8 cellular contexts compared by ENCODE assay signal in the genomic region with DNA sequence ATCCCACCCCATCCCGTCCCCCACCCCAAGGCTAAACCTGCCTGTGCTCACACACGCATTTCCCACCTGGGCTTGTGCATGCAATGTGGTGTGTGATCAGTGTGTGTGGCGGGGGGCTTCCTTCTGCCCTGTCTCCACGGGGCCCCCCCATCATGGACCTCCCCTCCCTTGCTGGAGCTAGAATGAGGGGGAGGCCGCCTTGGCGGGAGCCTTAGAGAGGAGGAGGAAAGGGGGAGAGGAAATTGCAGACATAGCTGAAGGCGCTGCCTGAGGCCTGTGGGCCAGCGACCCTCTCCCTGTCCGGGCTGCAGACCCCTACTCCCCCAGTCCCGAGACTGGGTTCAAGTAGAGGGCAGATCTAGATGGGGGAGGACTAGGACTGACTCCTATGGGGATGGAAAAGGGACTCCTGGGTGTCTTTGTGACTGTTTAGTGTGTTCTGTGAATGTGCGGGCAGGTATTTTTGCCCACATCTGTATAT. TPM values are rescaled to one million over a fixed set of nuclear protein-coding genes. Genes with fewer than 3 reads are reported as not detected.
A peak's percentile ranks its signal among the peaks of the same experiment; 100 is the strongest.
DNase-seq lines count a peak whose midpoint lies in the region; ATAC-seq, FAIRE-seq and TF ChIP-seq lines count a peak whose summit lies in the region.

No MANE protein-coding gene starts in this region.

- H3K36me3 Mint-ChIP-seq in IgD-negative memory B cell, result no peaks in the 10 kb centered on the region
- peaks cover 4% of the 10 kb centered on the region for H3K36me3 Mint-ChIP-seq in nephron progenitor cell (ENCODE audit: low read depth)

- peak overlapping the region in 7 of 11 experiments; percentile 81 to 86 (median 85); a peak in 9 of 22 replicates for H3K9ac ChIP-seq in BLaER1 treated with 17β-estradiol and CSF1 and Interleukin-3, amounts not matched to agents 10 nM and 100 nM

- WGBS in small intestine, 3 donors, result 29 to 37% (median 37%) methylated on average over 9 to 11 of the region's 11 CpGs

- H4K20me1 ChIP-seq in BLaER1 treated with 17β-estradiol and CSF1 and Interleukin-3, amounts not matched to agents 10 nM and 100 nM, result peaks cover 0 to 33% (median 15%) of the 10 kb centered on the region in 11 experiments; a peak in 18 of 22 replicates

- no peak for DNase-seq in dorsolateral prefrontal cortex
- DNase-seq in nephron progenitor cell, result no peak
- DNase-seq in small intestine, result no peak
- DNase-seq in RPMI8226, result no peak
- no peak for DNase-seq in globus pallidus (ENCODE audit: low spot score)

- H3K27me3 ChIP-seq in BLaER1 treated with 17β-estradiol and CSF1 and Interleukin-3, amounts not matched to agents 10 nM and 100 nM, result peaks cover 0 to 15% (median 8%) of the 10 kb centered on the region in 11 experiments; a peak in 11 of 22 replicates
- peaks cover 0 to 5% (median 0%) of the 10 kb centered on the region in 45 donors for H3K27me3 ChIP-seq in dorsolateral prefrontal cortex
- H3K27me3 ChIP-seq in small intestine (ENCODE audit: control insufficient read depth in 2 of 2, insufficient read depth in 2 of 2, low read length in 2 of 2), result no peaks in the 10 kb centered on the region

- no peak for FAIRE-seq in small intestine (lab: Jason Lieb, UNC)

- H3K4me1 ChIP-seq in BLaER1 treated with 17β-estradiol and CSF1 and Interleukin-3, amounts not matched to agents 10 nM and 100 nM, result peaks cover 46 to 76% (median 62%) of the 10 kb centered on the region in 10 experiments
- peaks cover 3% of the 10 kb centered on the region in 2 donors for H3K4me1 ChIP-seq in small intestine (ENCODE audit: control insufficient read depth in 2 of 2, insufficient read depth in 1 of 2, low read depth in 1 of 2, low read length in 1 of 2)

- H3K4me3 ChIP-seq in BLaER1 treated with 17β-estradiol and CSF1 and Interleukin-3, amounts not matched to agents 10 nM and 100 nM, result peak overlapping the region in 5 of 10 experiments; percentile 78 to 95 (median 83); a peak in 6 of 20 replicates
- peak overlapping the region in 41 of 59 donors; percentile 34 to 75 (median 64) for H3K4me3 ChIP-seq in dorsolateral prefrontal cortex
- no peak overlapping the region for H3K4me3 ChIP-seq in small intestine (ENCODE audit: low read depth in 1 of 2, low read length in 2 of 2)

- peak overlapping the region in 5 of 11 experiments; percentile 55 to 83 (median 76); a peak in 7 of 22 replicates for H3K27ac ChIP-seq in BLaER1 treated with 17β-estradiol and CSF1 and Interleukin-3, amounts not matched to agents 10 nM and 100 nM
- H3K27ac ChIP-seq in dorsolateral prefrontal cortex (peak overlapping the region in 17 of 59 donors; percentile 13 to 87 (median 65)), small intestine (ENCODE audit: low read depth in 1 of 2, low read length in 1 of 2) (peak overlapping the region in 1 of 2 donors; percentile 52)

- no peaks in the 10 kb centered on the region for H3K9me3 ChIP-seq in BLaER1 treated with 17β-estradiol and CSF1 and Interleukin-3, amounts not matched to agents 10 nM and 100 nM (replicated peaks in 1 of 11)
- no peaks in the 10 kb centered on the region for H3K9me3 ChIP-seq in small intestine (ENCODE audit: control insufficient read depth, low read depth)

- peaks cover 0 to 16% (median 6%) of the 10 kb centered on the region in 11 experiments; a peak in 7 of 22 replicates for H3K36me3 ChIP-seq in BLaER1 treated with 17β-estradiol and CSF1 and Interleukin-3, amounts not matched to agents 10 nM and 100 nM
- no peaks in the 10 kb centered on the region for H3K36me3 ChIP-seq in small intestine (ENCODE audit: control insufficient read depth in 2 of 2, insufficient read depth in 2 of 2, low read length in 2 of 2)

- H3K9me3 Mint-ChIP-seq in IgD-negative memory B cell (no peaks in the 10 kb centered on the region), nephron progenitor cell (no peaks in the 10 kb centered on the region)

- peak overlapping the region; percentile 88 to 100 (median 97) for H3K4me2 ChIP-seq in BLaER1 treated with 17β-estradiol and CSF1 and Interleukin-3, amounts not matched to agents 10 nM and 100 nM

- H3K4me3 Mint-ChIP-seq in IgD-negative memory B cell (peak overlapping the region; percentile 1 to 88 (median 68)), nephron progenitor cell (peak overlapping the region; percentile 85)

- H3K4me1 Mint-ChIP-seq in IgD-negative memory B cell, result peaks cover 11 to 17% (median 12%) of the 10 kb centered on the region in 3 donors
- H3K4me1 Mint-ChIP-seq in nephron progenitor cell, result peaks cover 64% of the 10 kb centered on the region

- TF ChIP-seq CTCF in dorsolateral prefrontal cortex (IDR thresholded peaks at IDR 0.05 in 54 of 56, conservative IDR thresholded peaks at IDR 0.05 in 2 of 56; ENCODE audit: low read depth in 1 of 56, partially characterized antibody in 56 of 56) (no peak), nephron progenitor cell (IDR thresholded peaks at IDR 0.05) (no peak)

- H3K27ac Mint-ChIP-seq in IgD-negative memory B cell (peak overlapping the region in 1 of 3 donors; percentile 69), nephron progenitor cell (peak overlapping the region; percentile 60)

- intact Hi-C loops in dorsolateral prefrontal cortex (cut with DNase I), result no loop called here

- peaks cover 18% of the 10 kb centered on the region for H3K27me3 Mint-ChIP-seq in IgD-negative memory B cell
- H3K27me3 Mint-ChIP-seq in nephron progenitor cell (ENCODE audit: low read depth, poor library complexity), result peaks cover 17% of the 10 kb centered on the region

- ATAC-seq in GM21447 (IDR thresholded peaks at IDR 0.05; ENCODE audit: unreplicated experiment), result no peak

RNA-seq across cellular contexts. Expression of gene EVA1B, which starts 0.9 kb away (rescaled TPM):
- polyA plus RNA-seq in IgD-negative memory B cell, result not detected
- 10 to 100 TPM in 5 of 120 experiments, 1 to 10 TPM in 115; 1.4 to 21.5 (median 4.7) TPM for total RNA-seq in dorsolateral prefrontal cortex
- polyA plus RNA-seq in small intestine, result 10 to 100 TPM in 2 of 3 donors, 1 to 10 TPM in 1; 2.5 to 18.9 (median 17.9) TPM

RNA-seq across cellular contexts. Expression of gene SH3D21, which starts 18.2 kb away (rescaled TPM):
- polyA plus RNA-seq in IgD-negative memory B cell (0.46 TPM), small intestine (10 to 100 TPM in 2 of 3 donors, 1 to 10 TPM in 1; 4.0 to 26.2 (median 24.4) TPM)
- total RNA-seq in dorsolateral prefrontal cortex, result 10 to 100 TPM in 119 of 120 experiments, 1 to 10 TPM in 1; 6.5 to 40.5 (median 21.0) TPM

Comparison
In these comparisons a context has a peak if more than half of its experiments do, and no peak if none do; other contexts are left out.
1. H3K4me3 ChIP-seq: peak in dorsolateral prefrontal cortex (41 of 59); none in small intestine (0 of 2).